In the genomic region with DNA sequence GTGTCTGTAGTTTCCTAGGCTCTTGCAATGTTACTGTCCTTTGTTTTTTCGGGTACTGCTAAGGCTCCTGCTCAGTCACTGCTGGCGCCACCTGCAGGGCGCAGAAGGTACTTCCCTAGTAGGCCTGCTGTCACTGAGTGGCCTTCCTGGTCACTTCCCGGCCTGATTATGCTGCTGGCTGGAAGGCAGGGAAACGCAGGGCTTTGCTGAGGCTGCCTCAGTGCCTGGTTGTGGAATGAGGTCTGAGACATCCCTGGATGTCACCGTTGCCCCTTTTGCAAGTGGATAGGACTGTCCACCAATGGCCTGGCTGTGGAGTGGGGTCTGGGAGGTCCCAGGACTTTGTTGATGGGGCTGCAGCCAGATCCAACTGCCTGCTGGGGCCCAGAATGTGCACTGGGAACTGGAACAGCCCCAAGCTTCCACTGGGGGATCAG, we compare ENCODE assay signal across 8 cellular contexts. TPM values are rescaled to one million over a fixed set of nuclear protein-coding genes. Genes with fewer than 3 reads are reported as not detected.
DNase-seq lines count a peak whose midpoint lies in the region; ATAC-seq and TF ChIP-seq lines count a peak whose summit lies in the region.

No MANE protein-coding gene starts in this region.

- intact Hi-C loops in posterior vena cava (cut with DNase I) = no loop called here

- H3K4me3 Mint-ChIP-seq in CD8-positive, alpha-beta memory T cell = no peak overlapping the region

- peak; percentile 13 to 55 (median 28) for DNase-seq in CD8-positive, alpha-beta memory T cell
- DNase-seq in GM19238 (ENCODE audit: insufficient read length, low spot score) (peak; percentile 52), NOMO-1 treated with DMSO at 0.1 percent for 48 hours (lab: John Stamatoyannopoulos, UW; ENCODE audit: unreplicated experiment) (peak; percentile 45), fibroblast of the aortic adventitia (ENCODE audit: low read depth) (peak; percentile 62), posterior vena cava (ENCODE audit: low spot score) (peak; percentile 90), OCI-M2 (lab: John Stamatoyannopoulos, UW; ENCODE audit: unreplicated experiment) (no peak)
- peak; percentile 40 for DNase-seq in activated CD8-positive, alpha-beta memory T cell treated with anti-CD3 and anti-CD28 coated beads, Interleukin-2, amount 50 U/mL, for 4 hours

- CTCF ChIA-PET in CD8-positive, alpha-beta memory T cell (lab: Charles Lee) = no interaction called here

- no peaks in the 10 kb centered on the region for H3K27me3 Mint-ChIP-seq in CD8-positive, alpha-beta memory T cell

- H3K27ac ChIP-seq in CD8-positive, alpha-beta memory T cell (ENCODE audit: low read depth, low read length) = no peak overlapping the region

- H3K36me3 ChIP-seq in CD8-positive, alpha-beta memory T cell (ENCODE audit: insufficient read depth, low read length) = no peaks in the 10 kb centered on the region

- H3K4me1 Mint-ChIP-seq in CD8-positive, alpha-beta memory T cell = peaks cover 0 to 10% (median 0%) of the 10 kb centered on the region in 3 donors

- H3K9me3 ChIP-seq in CD8-positive, alpha-beta memory T cell (ENCODE audit: low read length) = no peaks in the 10 kb centered on the region

- H3K27ac Mint-ChIP-seq in CD8-positive, alpha-beta memory T cell = peak overlapping the region in 1 of 8 donors; percentile 11

- no peaks in the 10 kb centered on the region for H3K36me3 Mint-ChIP-seq in CD8-positive, alpha-beta memory T cell

- H3K27me3 ChIP-seq in CD8-positive, alpha-beta memory T cell (ENCODE audit: insufficient read depth, low read length, poor library complexity, severe bottlenecking) = no peaks in the 10 kb centered on the region

- H3K9me3 Mint-ChIP-seq in CD8-positive, alpha-beta memory T cell = no peaks in the 10 kb centered on the region

- POLR2A ChIA-PET in CD8-positive, alpha-beta memory T cell (lab: Charles Lee) = no interaction called here

- peak; percentile 82 for TF ChIP-seq CTCF in fibroblast of the aortic adventitia (IDR thresholded peaks at IDR 0.05; ENCODE audit: insufficient read depth, low read length)

- no peaks in the 10 kb centered on the region for H3K4me1 ChIP-seq in CD8-positive, alpha-beta memory T cell (ENCODE audit: insufficient read depth, low read length)

- no peak overlapping the region for H3K4me3 ChIP-seq in CD8-positive, alpha-beta memory T cell (ENCODE audit: low read length)
- H3K4me3 ChIP-seq in fibroblast of the aortic adventitia (ENCODE audit: low read depth, low read length) = no peak overlapping the region

- peak; percentile 55 for ATAC-seq in HG03108 (IDR thresholded peaks at IDR 0.05; ENCODE audit: unreplicated experiment)

RNA-seq across cellular contexts. Expression of gene DAW1, which starts 13.1 kb away (rescaled TPM):
- not detected for total RNA-seq in CD8-positive, alpha-beta memory T cell
- polyA plus RNA-seq in CD8-positive, alpha-beta memory T cell = not detected
- total RNA-seq in fibroblast of the aortic adventitia (ENCODE audit: low replicate concordance) = 1.3 TPM in 1 of 2 replicates, not detected in the other
- total RNA-seq in posterior vena cava = under 1 TPM in 1 of 2 donors, not detected in 1; 0.37 TPM
